ENCODE assay signal across 2 cellular contexts in the genomic region with DNA sequence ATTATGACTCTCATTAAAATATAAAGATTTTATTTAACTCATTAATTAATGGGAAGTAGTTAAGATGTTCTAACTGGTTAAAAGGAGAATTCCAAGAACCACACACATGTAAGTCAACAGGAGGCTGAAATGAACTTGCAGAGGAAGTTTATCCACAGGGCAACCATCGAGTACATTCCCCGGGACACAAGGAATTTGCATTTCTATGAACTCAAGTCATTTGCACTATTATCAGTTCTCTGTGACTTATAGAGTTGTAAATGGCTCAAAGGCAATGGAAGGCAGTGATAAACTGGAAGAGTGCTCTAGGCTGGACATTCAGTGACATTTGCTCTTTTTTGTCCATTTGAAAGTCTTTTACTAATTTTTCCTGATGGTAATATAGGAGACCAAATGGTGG.
TF ChIP-seq lines count a peak whose summit lies in the region.

No MANE protein-coding gene starts in this region.

TF ChIP-seq in H1, 55 proteins besides CTCF, POLR2A, EP300 and RAD21 (continues in another document):
- no peak for TF ChIP-seq TCF12 (IDR thresholded peaks at IDR 0.05; ENCODE audit: low read depth, low read length)
- no peak for TF ChIP-seq TAF1 (IDR thresholded peaks at IDR 0.05; ENCODE audit: low read depth, low read length)
- no peak for TF ChIP-seq NRF1 (IDR thresholded peaks at IDR 0.05; ENCODE audit: low read depth, low read length)
- TF ChIP-seq, protein P1, sequence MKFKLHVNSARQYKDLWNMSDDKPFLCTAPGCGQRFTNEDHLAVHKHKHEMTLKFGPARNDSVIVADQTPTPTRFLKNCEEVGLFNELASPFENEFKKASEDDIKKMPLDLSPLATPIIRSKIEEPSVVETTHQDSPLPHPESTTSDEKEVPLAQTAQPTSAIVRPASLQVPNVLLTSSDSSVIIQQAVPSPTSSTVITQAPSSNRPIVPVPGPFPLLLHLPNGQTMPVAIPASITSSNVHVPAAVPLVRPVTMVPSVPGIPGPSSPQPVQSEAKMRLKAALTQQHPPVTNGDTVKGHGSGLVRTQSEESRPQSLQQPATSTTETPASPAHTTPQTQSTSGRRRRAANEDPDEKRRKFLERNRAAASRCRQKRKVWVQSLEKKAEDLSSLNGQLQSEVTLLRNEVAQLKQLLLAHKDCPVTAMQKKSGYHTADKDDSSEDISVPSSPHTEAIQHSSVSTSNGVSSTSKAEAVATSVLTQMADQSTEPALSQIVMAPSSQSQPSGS (IDR thresholded peaks at IDR 0.05; ENCODE audit: low read length) = no peak
- no peak for TF ChIP-seq SUZ12 (IDR thresholded peaks at IDR 0.05; ENCODE audit: low read length)
- no peak for TF ChIP-seq JUN (IDR thresholded peaks at IDR 0.05; ENCODE audit: low read depth, low read length)
- no peak for TF ChIP-seq CREB1 (IDR thresholded peaks at IDR 0.05)
- TF ChIP-seq CBX8 (IDR thresholded peaks at IDR 0.05; ENCODE audit: borderline replicate concordance, low read depth, low read length) = no peak
- no peak for TF ChIP-seq TBP (IDR thresholded peaks at IDR 0.05; ENCODE audit: low read depth, low read length)
- TF ChIP-seq SIX5 (IDR thresholded peaks at IDR 0.05; ENCODE audit: low read depth, low read length) = no peak
- no peak for TF ChIP-seq KDM4A (IDR thresholded peaks at IDR 0.05; ENCODE audit: low read depth, low read length, severe bottlenecking)
- no peak for TF ChIP-seq JUND (IDR thresholded peaks at IDR 0.05; ENCODE audit: low read length)
- no peak for TF ChIP-seq POLR2AphosphoS5 (IDR thresholded peaks at IDR 0.05; ENCODE audit: low read depth, low read length)
- peak; percentile 72 for TF ChIP-seq TEAD4 (IDR thresholded peaks at IDR 0.05; ENCODE audit: low read depth, low read length)
- TF ChIP-seq, protein P2, sequence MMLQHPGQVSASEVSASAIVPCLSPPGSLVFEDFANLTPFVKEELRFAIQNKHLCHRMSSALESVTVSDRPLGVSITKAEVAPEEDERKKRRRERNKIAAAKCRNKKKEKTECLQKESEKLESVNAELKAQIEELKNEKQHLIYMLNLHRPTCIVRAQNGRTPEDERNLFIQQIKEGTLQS (IDR thresholded peaks at IDR 0.05; ENCODE audit: insufficient read depth, low read depth, low read length) = no peak

TF ChIP-seq in liver, 16 proteins besides CTCF, POLR2A, EP300 and RAD21:
- TF ChIP-seq FOXA2 (IDR thresholded peaks at IDR 0.05) (no peak), RXRA (IDR thresholded peaks at IDR 0.05) (peak; percentile 12 to 37)
TF ChIP-seq in liver: peak in this region for 1.
